In genomic region chr2:12776457-12777049, GRCh38 we compare ENCODE assay signal across 36 cellular contexts.
"Had no signal": no experiment of that assay in that cellular context is flagged by ENCODE, and none has a peak within 500 bp of the region (broad histone marks: within the 10 kb centered on the region; RNA-seq: fewer than 3 reads in every experiment).

No MANE protein-coding gene starts in this region.

- H3K4me1 Mint-ChIP-seq: activated CD4-positive, alpha-beta T cell treated with anti-CD3 and anti-CD28 coated beads, Interleukin-2, amount 10 ng/mL, durations not matched to agents 24 days and 14 days; activated naive CD8-positive, alpha-beta T cell treated with anti-CD3 and anti-CD28 coated beads for 36 hours had no signal

- H3K4me3 Mint-ChIP-seq: activated CD4-positive, alpha-beta memory T cell treated with anti-CD3 and anti-CD28 coated beads for 36 hours; activated CD4-positive, alpha-beta T cell treated with anti-CD3 and anti-CD28 coated beads, Interleukin-2, amount 10 ng/mL, durations not matched to agents 24 days and 14 days; activated CD8-positive, alpha-beta T cell treated with anti-CD3 and anti-CD28 coated beads for 36 hours; activated naive CD4-positive, alpha-beta T cell treated with anti-CD3 and anti-CD28 coated beads for 36 hours; activated naive CD8-positive, alpha-beta T cell treated with anti-CD3 and anti-CD28 coated beads for 36 hours; activated T-cell treated with anti-CD3 and anti-CD28 coated beads, Interleukin-2, amount 50 U/mL, for 4 hours; activated T-cell treated with anti-CD3 and anti-CD28 coated beads, Interleukin-2, amount 50 U/mL, for 72 hours; activated T-helper 1 cell treated with anti-CD3 and anti-CD28 coated beads, Interleukin-12 subunit alpha, Interleukin-12 subunit beta, Interleukin-2, Interleukin-4 antibody, amounts not matched to agents 30 ng/mL and 10 ng/mL and 1 ng/mL, durations not matched to agents 14 hours and 24 hours and 36 hours; activated T-helper 17 cell treated with anti-CD3 and anti-CD28 coated beads, Interleukin-2, amount 50 U/mL, for 72 hours; T-helper 1 cell treated with Interleukin-12 subunit alpha and Interleukin-12 subunit beta and Interleukin-4 antibody, amounts not matched to agents 30 μg/mL and 1 μg/mL, for 36 hours; T-helper 2 cell treated with Interferon-gamma antibody and Interleukin-4, amounts not matched to agents 5 μg/mL and 100 μg/mL, for 36 hours; WTC11 had no signal

- H3K9me3 Mint-ChIP-seq: activated CD4-positive, alpha-beta memory T cell treated with anti-CD3 and anti-CD28 coated beads for 36 hours; activated CD4-positive, alpha-beta T cell treated with anti-CD3 and anti-CD28 coated beads, Interleukin-2, amount 10 ng/mL, durations not matched to agents 24 days and 14 days; activated naive CD4-positive, alpha-beta T cell treated with anti-CD3 and anti-CD28 coated beads for 36 hours; activated T-cell treated with anti-CD3 and anti-CD28 coated beads, Interleukin-2, amount 50 U/mL, for 4 hours; activated T-helper 1 cell treated with anti-CD3 and anti-CD28 coated beads, Interleukin-12 subunit alpha, Interleukin-12 subunit beta, Interleukin-2, Interleukin-4 antibody, amounts not matched to agents 30 ng/mL and 10 ng/mL and 1 ng/mL, durations not matched to agents 14 hours and 24 hours and 36 hours; activated T-helper 17 cell treated with anti-CD3 and anti-CD28 coated beads, Interleukin-2, amount 50 U/mL, for 72 hours; T-helper 1 cell treated with Interleukin-12 subunit alpha and Interleukin-12 subunit beta and Interleukin-4 antibody, amounts not matched to agents 30 μg/mL and 1 μg/mL, for 36 hours; T-helper 2 cell treated with Interferon-gamma antibody and Interleukin-4, amounts not matched to agents 5 μg/mL and 100 μg/mL, for 36 hours had no signal

- ATAC-seq: activated CD8-positive, alpha-beta T cell treated with anti-CD3 and anti-CD28 coated beads for 36 hours; activated naive CD4-positive, alpha-beta T cell treated with anti-CD3 and anti-CD28 coated beads, Interleukin-2, amount 50 U/mL, for 72 hours; activated T-cell treated with anti-CD3 and anti-CD28 coated beads, Interleukin-2, amount 50 U/mL, for 4 hours; activated T-cell treated with anti-CD3 and anti-CD28 coated beads, Interleukin-2, amount 50 U/mL, for 72 hours; activated T-helper 17 cell treated with anti-CD3 and anti-CD28 coated beads, Interleukin-2, amount 50 U/mL, for 72 hours; body of pancreas; WTC11 had no signal

- H3K4me1 ChIP-seq: adrenal gland, body of pancreas, breast epithelium had no signal

- H3K27me3 ChIP-seq: adrenal gland, body of pancreas, brain microvascular endothelial cell, breast epithelium had no signal

- H3K27me3 Mint-ChIP-seq: activated CD4-positive, alpha-beta memory T cell treated with anti-CD3 and anti-CD28 coated beads for 36 hours; activated T-helper 17 cell treated with anti-CD3 and anti-CD28 coated beads, Interleukin-2, amount 50 U/mL, for 72 hours had no signal

- H3K27ac Mint-ChIP-seq: activated CD4-positive, alpha-beta memory T cell treated with anti-CD3 and anti-CD28 coated beads for 36 hours; activated CD4-positive, alpha-beta T cell treated with anti-CD3 and anti-CD28 coated beads, Interleukin-2, amount 10 ng/mL, durations not matched to agents 24 days and 14 days; activated CD8-positive, alpha-beta T cell treated with anti-CD3 and anti-CD28 coated beads for 36 hours; activated naive CD4-positive, alpha-beta T cell treated with anti-CD3 and anti-CD28 coated beads for 36 hours; activated naive CD4-positive, alpha-beta T cell treated with anti-CD3 and anti-CD28 coated beads, Interleukin-2, amount 50 U/mL, for 72 hours; activated naive CD8-positive, alpha-beta T cell treated with anti-CD3 and anti-CD28 coated beads for 36 hours; activated T-cell treated with anti-CD3 and anti-CD28 coated beads, Interleukin-2, amount 50 U/mL, for 72 hours; activated T-helper 1 cell treated with anti-CD3 and anti-CD28 coated beads, Interleukin-12 subunit alpha, Interleukin-12 subunit beta, Interleukin-2, Interleukin-4 antibody, amounts not matched to agents 30 ng/mL and 10 ng/mL and 1 ng/mL, durations not matched to agents 14 hours and 24 hours and 36 hours; activated T-helper 17 cell treated with anti-CD3 and anti-CD28 coated beads, Interleukin-2, amount 50 U/mL, for 72 hours; T-helper 1 cell treated with Interleukin-12 subunit alpha and Interleukin-12 subunit beta and Interleukin-4 antibody, amounts not matched to agents 30 μg/mL and 1 μg/mL, for 36 hours; T-helper 2 cell treated with Interferon-gamma antibody and Interleukin-4, amounts not matched to agents 5 μg/mL and 100 μg/mL, for 36 hours; WTC11 had no signal

- H3K4me3 ChIP-seq: adrenal gland, body of pancreas, breast epithelium had no signal

- H3K36me3 Mint-ChIP-seq: activated CD4-positive, alpha-beta memory T cell treated with anti-CD3 and anti-CD28 coated beads for 36 hours; activated naive CD4-positive, alpha-beta T cell treated with anti-CD3 and anti-CD28 coated beads, Interleukin-2, amount 50 U/mL, for 72 hours; activated naive CD8-positive, alpha-beta T cell treated with anti-CD3 and anti-CD28 coated beads for 36 hours had no signal

- H3K9me3 ChIP-seq: adrenal gland, body of pancreas had no signal

- DNase-seq: activated CD4-positive, alpha-beta memory T cell treated with anti-CD3 and anti-CD28 coated beads for 36 hours; activated CD4-positive, alpha-beta T cell treated with anti-CD3 and anti-CD28 coated beads for 4 hours; activated CD4-positive, alpha-beta T cell treated with anti-CD3 and anti-CD28 coated beads, Interleukin-2, amount 10 ng/mL, durations not matched to agents 24 days and 14 days; activated CD4-positive, alpha-beta T cell treated with anti-CD3 and anti-CD28 coated beads, Interleukin-2, amount 50 U/mL, for 1 hour; activated CD4-positive, alpha-beta T cell treated with anti-CD3 and anti-CD28 coated beads, Interleukin-2, amount 50 U/mL, for 4 hours; activated CD4-positive, CD25-positive, alpha-beta regulatory T cell; activated CD4-positive, CD25-positive, alpha-beta regulatory T cell treated with anti-CD3 and anti-CD28 coated beads, Interleukin-2, amount 50 U/mL, for 72 hours; activated CD8-positive, alpha-beta memory T cell treated with anti-CD3 and anti-CD28 coated beads, Interleukin-2, amount 50 U/mL, for 4 hours; activated CD8-positive, alpha-beta T cell treated with anti-CD3 and anti-CD28 coated beads for 36 hours; activated effector memory CD4-positive, alpha-beta T cell treated with anti-CD3 and anti-CD28 coated beads, Interleukin-2, amount 50 U/mL, for 16 hours; activated gamma-delta T cell treated with Interleukin-2 at 50 U/mL for 16 hours; activated naive CD4-positive, alpha-beta T cell; activated naive CD4-positive, alpha-beta T cell treated with anti-CD3 and anti-CD28 coated beads for 36 hours; activated naive CD4-positive, alpha-beta T cell treated with anti-CD3 and anti-CD28 coated beads, Interleukin-2, amount 50 U/mL, for 16 hours; activated naive CD8-positive, alpha-beta T cell treated with anti-CD3 and anti-CD28 coated beads for 36 hours; activated T-cell treated with anti-CD3 and anti-CD28 coated beads for 4 hours; activated T-cell treated with anti-CD3 and anti-CD28 coated beads, Interleukin-2, amount 50 U/mL, for 1 hour; activated T-cell treated with anti-CD3 and anti-CD28 coated beads, Interleukin-2, amount 50 U/mL, for 4 hours; activated T-cell treated with anti-CD3 and anti-CD28 coated beads, Interleukin-2, amount 50 U/mL, for 72 hours; adrenal gland; amniotic stem cell; aorta; body of pancreas; brain microvascular endothelial cell; central memory CD4-positive, alpha-beta T cell; T-helper 1 cell; T-helper 2 cell; T-helper 9 cell; WERI-Rb-1 had no signal

- H3K27ac ChIP-seq: adrenal gland, body of pancreas, brain microvascular endothelial cell, breast epithelium, WERI-Rb-1 had no signal

- H3K36me3 ChIP-seq: adrenal gland, brain microvascular endothelial cell, breast epithelium, WERI-Rb-1 had no signal
